In genomic region chr9:136312436-136312835, GRCh38 we compare ENCODE assay signal across 8 cellular contexts. TPM values are rescaled to one million over a fixed set of nuclear protein-coding genes. Genes with fewer than 3 reads are reported as not detected.
DNase-seq lines count a peak whose midpoint lies in the region; ATAC-seq and TF ChIP-seq lines count a peak whose summit lies in the region.

No MANE protein-coding gene starts in this region.

- DNase-seq in HFFc6 (no peak), WTC11 (ENCODE audit: low spot score) (no peak), epidermal melanocyte (ENCODE audit: insufficient read length, low spot score) (peak; percentile 77), naive B cell (no peak), NCI-H2081 treated with DMSO at 0.1 percent for 48 hours (lab: John Stamatoyannopoulos, UW) (no peak)

- H3K9ac ChIP-seq in BLaER1 = peak overlapping the region; percentile 74; the same call in 1 of the 2 replicates

- H3K36me3 ChIP-seq in BLaER1 = 0 out of 2 replicates have a peak, but pooled peaks cover 11% of the 10 kb centered on the region

- CTCF ChIA-PET in WTC11 (lab: Charles Lee) = interaction anchor here (0.8 to 1.9 kb wide), 11 partner anchors 11 to 112 kb away, joined by 3 to 15 read pairs (median 6); partner anchors contain the start of genes DNLZ, ENTR1, GPSM1 and PMPCA

- H3K9me3 Mint-ChIP-seq in HFFc6 (peaks cover 25% of the 10 kb centered on the region), WTC11 (peaks cover 24% of the 10 kb centered on the region), naive B cell (peaks cover 9 to 21% (median 13%) of the 10 kb centered on the region in 7 donors)

- no peaks in the 10 kb centered on the region for H4K20me1 ChIP-seq in BLaER1

- H3K4me3 ChIP-seq in BLaER1 = no peak overlapping the region

- peak overlapping the region; percentile 86 for H3K4me2 ChIP-seq in BLaER1

- no peaks in the 10 kb centered on the region for H3K27me3 ChIP-seq in BLaER1

- no peak overlapping the region for H3K27ac Mint-ChIP-seq in HFFc6
- H3K27ac Mint-ChIP-seq in WTC11 = no peak overlapping the region
- H3K27ac Mint-ChIP-seq in naive B cell = peak overlapping the region in 1 of 6 donors; percentile 75

- H3K9me3 ChIP-seq in BLaER1 = peaks cover 25% of the 10 kb centered on the region

- H3K4me1 Mint-ChIP-seq in HFFc6 (ENCODE audit: low read depth) (no peaks in the 10 kb centered on the region), WTC11 (no peaks in the 10 kb centered on the region), naive B cell (peaks cover 0 to 10% (median 6%) of the 10 kb centered on the region in 3 donors)

- ATAC-seq in WTC11 = peak; percentile 56
- ATAC-seq in naive B cell (ENCODE audit: low read depth in 2 of 2) = peak; percentile 37 to 40
- no peak for ATAC-seq in GM21381 (IDR thresholded peaks at IDR 0.05; ENCODE audit: unreplicated experiment)
- ATAC-seq in GM21390 (IDR thresholded peaks at IDR 0.05; ENCODE audit: unreplicated experiment) = no peak

- peak overlapping the region; percentile 93 for H3K27ac ChIP-seq in BLaER1

- no peak overlapping the region for H3K4me3 Mint-ChIP-seq in HFFc6
- no peak overlapping the region for H3K4me3 Mint-ChIP-seq in WTC11
- H3K4me3 Mint-ChIP-seq in naive B cell = peak overlapping the region in 1 of 8 donors; percentile 39

- POLR2A ChIA-PET in WTC11 (lab: Charles Lee) = no interaction called here

- H3K4me1 ChIP-seq in BLaER1 = peaks cover 79% of the 10 kb centered on the region

- H3K36me3 Mint-ChIP-seq in HFFc6 (ENCODE audit: low read depth) = peaks cover 18% of the 10 kb centered on the region
- peaks cover 20% of the 10 kb centered on the region for H3K36me3 Mint-ChIP-seq in WTC11
- peaks cover 5 to 17% of the 10 kb centered on the region in 2 donors for H3K36me3 Mint-ChIP-seq in naive B cell

- H3K27me3 Mint-ChIP-seq in HFFc6 (ENCODE audit: insufficient read depth) (peaks cover 7% of the 10 kb centered on the region), WTC11 (ENCODE audit: low read depth) (no peaks in the 10 kb centered on the region; the same call in 1 of the 2 replicates), naive B cell (peaks cover 4 to 19% (median 16%) of the 10 kb centered on the region in 3 donors)

- TF ChIP-seq CTCF in HFFc6 (IDR thresholded peaks at IDR 0.05) = peak; percentile 86
- TF ChIP-seq CTCF in WTC11 (IDR thresholded peaks at IDR 0.05) = 0 out of 2 replicates have a peak, but pooled peaks have one; percentile 10

TF ChIP-seq in WTC11, 78 proteins besides CTCF, POLR2A, EP300 and RAD21:
- TF ChIP-seq ZNF423 (CRISPR knock-in tag; IDR thresholded peaks at IDR 0.05) (0 out of 2 replicates have a peak, but pooled peaks have one; percentile 29), ZNF512 (CRISPR knock-in tag; IDR thresholded peaks at IDR 0.05; ENCODE audit: borderline replicate concordance) (no peak), ERG (CRISPR knock-in tag; IDR thresholded peaks at IDR 0.05) (no peak)

RNA-seq across cellular contexts. Expression of gene CCDC187, which starts 8.5 kb away (rescaled TPM):
- total RNA-seq in HFFc6 (2021; fragmentation: NEBNext Ultra II Directional; extraction: Animal tissue kit (Norgen Biotek cat#: 25700)) = not detected
- total RNA-seq in WTC11 (2021) = 0.02 to 0.04 TPM in 2 of 3 replicates, not detected in the other
- 1 to 10 TPM in 3 of 6 donors, under 1 TPM in 3; 0.38 to 4.3 (median 1.5) TPM for polyA plus RNA-seq in naive B cell (ENCODE audit: low read depth in 6 of 6)

RNA-seq across cellular contexts. Expression of gene GPSM1, which starts 14.9 kb away (rescaled TPM):
- total RNA-seq in HFFc6 (2021; fragmentation: NEBNext Ultra II Directional; extraction: Animal tissue kit (Norgen Biotek cat#: 25700)) = 10 to 100 TPM; 50.9 to 60.2 (median 55.0) TPM
- total RNA-seq in WTC11 (2021) = 14.2 to 16.2 TPM (median 16.2 TPM) in 3 replicates
- polyA plus RNA-seq in naive B cell (ENCODE audit: low read depth in 6 of 6) = 1 to 10 TPM in 2 of 6 donors, under 1 TPM in 3, not detected in 1; 0.69 to 1.6 (median 0.94) TPM

RNA-seq across cellular contexts. Expression of gene DNLZ, which starts 51.1 kb away (rescaled TPM):
- total RNA-seq in HFFc6 (2021; fragmentation: NEBNext Ultra II Directional; extraction: Animal tissue kit (Norgen Biotek cat#: 25700)) = 10 to 100 TPM; 28.5 to 33.3 (median 30.4) TPM
- total RNA-seq in WTC11 (2021) = 13.5 to 17.2 TPM (median 15.0 TPM) in 3 replicates
- polyA plus RNA-seq in naive B cell (ENCODE audit: low read depth in 6 of 6) = 10 to 100 TPM; 42.2 to 93.0 (median 57.2) TPM

Comparison
In these comparisons a context has a peak if more than half of its experiments do, and no peak if none do; other contexts are left out.
1. ATAC-seq: peak in WTC11 (single experiment) and naive B cell (2 of 2); none in GM21381 (single experiment) and GM21390 (single experiment).